ENCODE assay signal across 1 cellular context in the genomic region with DNA sequence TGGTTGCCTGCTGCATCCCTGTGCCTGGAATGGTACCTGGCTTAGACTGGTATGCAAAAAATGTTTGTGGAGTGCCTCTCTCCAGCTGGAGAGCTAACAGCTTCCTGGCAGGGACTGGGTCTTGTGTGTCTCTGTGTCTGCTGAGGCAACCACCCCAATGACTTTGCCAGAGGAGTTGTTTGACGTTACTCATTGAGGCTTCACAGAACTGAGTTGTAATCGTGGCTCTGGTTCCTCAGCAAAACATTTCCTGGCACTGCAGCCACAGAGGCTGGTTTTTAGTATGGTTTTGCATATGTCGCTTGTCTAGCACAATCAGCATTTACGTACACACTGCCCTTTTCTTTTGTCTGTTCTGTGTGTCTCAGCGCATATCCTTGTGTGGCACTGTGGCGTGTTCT.
TF ChIP-seq lines count a peak whose summit lies in the region.

No MANE protein-coding gene starts in this region.

TF ChIP-seq in K562, 482 proteins besides CTCF, POLR2A, EP300 and RAD21:
- 0 out of 2 replicates have a peak, but pooled peaks have one; percentile 26 for TF ChIP-seq RUNX1 (IDR thresholded peaks at IDR 0.05; ENCODE audit: low read depth)
- TF ChIP-seq, protein P1, sequence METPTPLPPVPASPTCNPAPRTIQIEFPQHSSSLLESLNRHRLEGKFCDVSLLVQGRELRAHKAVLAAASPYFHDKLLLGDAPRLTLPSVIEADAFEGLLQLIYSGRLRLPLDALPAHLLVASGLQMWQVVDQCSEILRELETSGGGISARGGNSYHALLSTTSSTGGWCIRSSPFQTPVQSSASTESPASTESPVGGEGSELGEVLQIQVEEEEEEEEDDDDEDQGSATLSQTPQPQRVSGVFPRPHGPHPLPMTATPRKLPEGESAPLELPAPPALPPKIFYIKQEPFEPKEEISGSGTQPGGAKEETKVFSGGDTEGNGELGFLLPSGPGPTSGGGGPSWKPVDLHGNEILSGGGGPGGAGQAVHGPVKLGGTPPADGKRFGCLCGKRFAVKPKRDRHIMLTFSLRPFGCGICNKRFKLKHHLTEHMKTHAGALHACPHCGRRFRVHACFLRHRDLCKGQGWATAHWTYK (CRISPR knock-in tag; IDR thresholded peaks at IDR 0.05): no peak
TF ChIP-seq in K562: peak in this region for 1.
